In the genomic region with DNA sequence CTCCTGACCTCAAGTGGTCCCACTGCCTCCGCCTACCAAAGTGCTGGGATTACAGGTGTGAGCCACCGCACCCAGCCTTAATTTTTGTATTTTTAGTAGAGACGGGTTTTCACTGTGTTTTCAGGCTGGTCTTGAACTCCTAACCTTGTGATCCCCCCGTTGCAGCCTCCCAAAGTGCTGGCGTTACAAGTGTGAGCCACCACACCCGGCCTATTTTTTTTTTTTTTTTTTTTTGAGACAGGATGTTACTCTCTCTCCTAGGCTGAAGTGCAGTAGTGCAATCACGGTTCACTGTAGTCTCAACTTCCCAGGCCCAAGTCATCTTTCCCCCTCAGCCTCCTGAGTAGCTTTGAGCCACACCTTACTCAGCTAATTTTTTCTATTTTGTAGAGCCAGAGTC, we compare ENCODE assay signal across 1 cellular context.
TF ChIP-seq lines count a peak whose summit lies in the region.

No MANE protein-coding gene starts in this region.

TF ChIP-seq in K562, 482 proteins besides CTCF, POLR2A, EP300 and RAD21:
- TF ChIP-seq ZNF316 (IDR thresholded peaks at IDR 0.05), result 0 out of 2 replicates have a peak, but pooled peaks have one; percentile 14
- no peak for TF ChIP-seq KDM5B (IDR thresholded peaks at IDR 0.05; ENCODE audit: insufficient replicate concordance, low read depth, low read length)
